8 cellular contexts compared by ENCODE assay signal in genomic region chr2:75403991-75404428, GRCh38.
DNase-seq lines count a peak whose midpoint lies in the region; ATAC-seq and TF ChIP-seq lines count a peak whose summit lies in the region.

No MANE protein-coding gene starts in this region.

- no peaks in the 10 kb centered on the region for H4K20me1 ChIP-seq in hepatocyte (ENCODE audit: insufficient read depth, poor library complexity, severe bottlenecking)

- no peak overlapping the region for H3K9ac ChIP-seq in adipocyte (ENCODE audit: low read length)

- 21% methylated on average over 9 of the region's 9 CpGs for WGBS in hepatocyte (ENCODE audit: low lambda C conversion rate, missing lambda C conversion rate)

- no peaks in the 10 kb centered on the region for H3K9me2 ChIP-seq in hepatocyte (replicated peaks; ENCODE audit: insufficient read depth)

- H3K27me3 ChIP-seq in adipocyte (replicated peaks; ENCODE audit: control insufficient read depth, insufficient read depth, low read length), result peaks cover 3% of the 10 kb centered on the region
- no peaks in the 10 kb centered on the region for H3K27me3 ChIP-seq in hepatocyte

- H3K4me1 ChIP-seq in adipocyte (ENCODE audit: control insufficient read depth, insufficient read depth, low read length) (no peaks in the 10 kb centered on the region), hepatocyte (ENCODE audit: insufficient read depth) (no peaks in the 10 kb centered on the region)

- peak; percentile 59 for DNase-seq in AG10803 (ENCODE audit: low read depth)
- peak; percentile 19 for DNase-seq in NCI-H2196 (lab: John Stamatoyannopoulos, UW; ENCODE audit: unreplicated experiment)
- DNase-seq in adipocyte (ENCODE audit: low read depth), result peak; percentile 81
- peak; percentile 53 for DNase-seq in hepatocyte (ENCODE audit: low spot score)
- no peak for DNase-seq in stimulated activated effector memory CD8-positive, alpha-beta T cell treated with anti-CD3 and anti-CD28 coated beads, Interleukin-12 subunit alpha, Interleukin-12 subunit beta, amount 100 ng/mL, for 72 hours (ENCODE audit: low spot score in 2 of 2)
- no peak for DNase-seq in activated naive CD4-positive, alpha-beta T cell treated with Interleukin-2 at 50 U/mL for 16 hours

- no peak overlapping the region for H3K4me2 ChIP-seq in hepatocyte

- H3K4me3 Mint-ChIP-seq in stimulated activated effector memory CD8-positive, alpha-beta T cell treated with anti-CD3 and anti-CD28 coated beads, Interleukin-12 subunit alpha, Interleukin-12 subunit beta, amount 100 ng/mL, for 72 hours, result no peak overlapping the region

- H3K36me3 ChIP-seq in adipocyte (ENCODE audit: control insufficient read depth, insufficient read depth, low read length, severe bottlenecking), result no peaks in the 10 kb centered on the region
- H3K36me3 ChIP-seq in hepatocyte (replicated peaks; ENCODE audit: insufficient read depth, low read depth), result no peaks in the 10 kb centered on the region

- no peak overlapping the region for H3K27ac ChIP-seq in hepatocyte

- H3K36me3 Mint-ChIP-seq in stimulated activated effector memory CD8-positive, alpha-beta T cell treated with anti-CD3 and anti-CD28 coated beads, Interleukin-12 subunit alpha, Interleukin-12 subunit beta, amount 100 ng/mL, for 72 hours, result no peaks in the 10 kb centered on the region

- H3K4me3 ChIP-seq in AG10803 (ENCODE audit: low read length) (no peak overlapping the region), adipocyte (ENCODE audit: low read length) (no peak overlapping the region), hepatocyte (no peak overlapping the region)

- H2AFZ ChIP-seq in hepatocyte, result no peak overlapping the region

- H3K27ac Mint-ChIP-seq in stimulated activated effector memory CD8-positive, alpha-beta T cell treated with anti-CD3 and anti-CD28 coated beads, Interleukin-12 subunit alpha, Interleukin-12 subunit beta, amount 100 ng/mL, for 72 hours, result no peak overlapping the region

- H3K9me3 ChIP-seq in adipocyte (ENCODE audit: control insufficient read depth, low read length) (no peaks in the 10 kb centered on the region), hepatocyte (ENCODE audit: low read depth) (no peaks in the 10 kb centered on the region)

- no peaks in the 10 kb centered on the region for H3K4me1 Mint-ChIP-seq in stimulated activated effector memory CD8-positive, alpha-beta T cell treated with anti-CD3 and anti-CD28 coated beads, Interleukin-12 subunit alpha, Interleukin-12 subunit beta, amount 100 ng/mL, for 72 hours

- H3K9me3 Mint-ChIP-seq in stimulated activated effector memory CD8-positive, alpha-beta T cell treated with anti-CD3 and anti-CD28 coated beads, Interleukin-12 subunit alpha, Interleukin-12 subunit beta, amount 100 ng/mL, for 72 hours, result no peaks in the 10 kb centered on the region

- ATAC-seq in GM18498 (IDR thresholded peaks at IDR 0.05; ENCODE audit: unreplicated experiment), result peak; percentile 90
- ATAC-seq in HG03045 (IDR thresholded peaks at IDR 0.05; ENCODE audit: unreplicated experiment), result peak; percentile 73
- peak; percentile 62 for ATAC-seq in stimulated activated effector memory CD8-positive, alpha-beta T cell treated with anti-CD3 and anti-CD28 coated beads, Interleukin-12 subunit alpha, Interleukin-12 subunit beta, amount 100 ng/mL, for 72 hours

- TF ChIP-seq CTCF in AG10803 (conservative IDR thresholded peaks at IDR 0.05; ENCODE audit: low read length) (peak; percentile 93), hepatocyte (IDR thresholded peaks at IDR 0.05; ENCODE audit: poor library complexity) (peak; percentile 73)

- H3K79me2 ChIP-seq in hepatocyte, result no peaks in the 10 kb centered on the region

Comparison
In these comparisons a context has a peak if more than half of its experiments do, and no peak if none do; other contexts are left out.
1. DNase-seq: peak in AG10803 (single experiment), NCI-H2196 (single experiment), adipocyte (single experiment) and hepatocyte (single experiment); none in stimulated activated effector memory CD8-positive, alpha-beta T cell treated with anti-CD3 and anti-CD28 coated beads, Interleukin-12 subunit alpha, Interleukin-12 subunit beta, amount 100 ng/mL, for 72 hours (0 of 2) and activated naive CD4-positive, alpha-beta T cell treated with Interleukin-2 at 50 U/mL for 16 hours (single experiment).
2. Peak in every context shown above with its lines, with median percentiles within 50 percentile points of each other: ATAC-seq.